ENCODE assay signal across 23 cellular contexts in genomic region chr2:58484201-58484600, GRCh38.
A peak's percentile ranks its signal among the peaks of the same experiment; 100 is the strongest.
DNase-seq lines count a peak whose midpoint lies in the region; TF ChIP-seq lines count a peak whose summit lies in the region.
"Had no signal": no experiment of that assay in that cellular context is flagged by ENCODE, and none has a peak within 500 bp of the region (broad histone marks: within the 10 kb centered on the region; RNA-seq: fewer than 3 reads in every experiment).

No MANE protein-coding gene starts in this region.

- H3K36me3 ChIP-seq in smooth muscle cell (ENCODE audit: low read depth), result no peaks in the 10 kb centered on the region

- H3K9ac ChIP-seq in smooth muscle cell (ENCODE audit: low read depth), result no peak overlapping the region
- H3K9ac ChIP-seq: parathyroid adenoma had no signal

- H3K9me3 ChIP-seq in smooth muscle cell (replicated peaks; ENCODE audit: low read depth), result no peaks in the 10 kb centered on the region

- no peak overlapping the region for H3K27ac Mint-ChIP-seq in activated CD4-positive, alpha-beta memory T cell treated with anti-CD3 and anti-CD28 coated beads for 36 hours
- H3K27ac Mint-ChIP-seq: activated T-helper 2 cell treated with anti-CD3 and anti-CD28 coated beads, Interferon-gamma antibody, Interleukin-2, Interleukin-4, amounts not matched to agents 10 μg/mL and 5 μg/mL and 100 μg/mL, durations not matched to agents 14 hours and 24 hours and 36 hours; IgD-negative memory B cell; T-helper 17 cell had no signal

- no peaks in the 10 kb centered on the region for H3F3A ChIP-seq in smooth muscle cell (ENCODE audit: low read depth)

- no peak overlapping the region for H3K4me3 ChIP-seq in smooth muscle cell
- H3K4me3 ChIP-seq: lung had no signal

- H3K4me1 ChIP-seq in smooth muscle cell (ENCODE audit: low read depth), result no peaks in the 10 kb centered on the region
- H3K4me1 ChIP-seq: parathyroid adenoma had no signal

- H3K79me2 ChIP-seq in smooth muscle cell (ENCODE audit: low read depth), result no peaks in the 10 kb centered on the region
- H3K79me2 ChIP-seq: parathyroid adenoma had no signal

- POLR2A ChIA-PET in activated CD4-positive, alpha-beta memory T cell treated with anti-CD3 and anti-CD28 coated beads for 36 hours (lab: Charles Lee), result no interaction called here

- CTCF ChIA-PET in activated CD4-positive, alpha-beta memory T cell treated with anti-CD3 and anti-CD28 coated beads for 36 hours (lab: Charles Lee), result no interaction called here

- peaks cover 8% of the 10 kb centered on the region for H3K27me3 Mint-ChIP-seq in activated CD4-positive, alpha-beta memory T cell treated with anti-CD3 and anti-CD28 coated beads for 36 hours
- H3K27me3 Mint-ChIP-seq: IgD-negative memory B cell had no signal

- no peak overlapping the region for H3K4me3 Mint-ChIP-seq in activated CD4-positive, alpha-beta memory T cell treated with anti-CD3 and anti-CD28 coated beads for 36 hours
- H3K4me3 Mint-ChIP-seq: IgD-negative memory B cell, naive B cell, T-helper 17 cell had no signal

- H3K27ac ChIP-seq in smooth muscle cell (ENCODE audit: low read depth), result peak overlapping the region; percentile 43
- H3K27ac ChIP-seq: C4-2B, epithelial cell of prostate, parathyroid adenoma had no signal

- no peak overlapping the region for H2AFZ ChIP-seq in smooth muscle cell (ENCODE audit: low read depth)
- H2AFZ ChIP-seq: parathyroid adenoma had no signal

- DNase-seq in ELR (ENCODE audit: low read depth), result peak; percentile 76
- peak; percentile 87 for DNase-seq in M059J (ENCODE audit: low read depth)
- DNase-seq in dedifferentiated amniotic fluid mesenchymal stem cell (ENCODE audit: extremely low spot score), result peak; percentile 31
- DNase-seq in smooth muscle cell (lab: John Stamatoyannopoulos, UW; ENCODE audit: unreplicated experiment), result no peak
- no peak for DNase-seq in activated CD4-positive, alpha-beta T cell treated with anti-CD3 and anti-CD28 coated beads, Interleukin-2, amount 50 U/mL, for 1 hour
- no peak for DNase-seq in activated CD4-positive, alpha-beta memory T cell treated with anti-CD3 and anti-CD28 coated beads for 36 hours
- no peak for DNase-seq in activated CD4-positive, alpha-beta T cell treated with anti-CD3 and anti-CD28 coated beads for 1 hour
- DNase-seq: activated CD4-positive, CD25-positive, alpha-beta regulatory T cell; aorta; cortex of kidney; glutamatergic neuron; naive B cell; NCI-H2081; NCI-H510A treated with DMSO at 0.1 percent for 48 hours; SHP77; stimulated activated CD4-positive, alpha-beta T cell treated with anti-CD3 and anti-CD28 coated beads, Interleukin-4, amount 100 ng/mL, for 1 hour; T-helper 17 cell had no signal

- WGBS in smooth muscle cell (ENCODE audit: low lambda C conversion rate), result 18% methylated on average over 1 of the region's 1 CpG

- no peaks in the 10 kb centered on the region for H3K4me1 Mint-ChIP-seq in activated CD4-positive, alpha-beta memory T cell treated with anti-CD3 and anti-CD28 coated beads for 36 hours (ENCODE audit: low read depth)
- H3K4me1 Mint-ChIP-seq: IgD-negative memory B cell, naive B cell, T-helper 17 cell had no signal

- peaks cover 5% of the 10 kb centered on the region for H3K9me3 Mint-ChIP-seq in activated CD4-positive, alpha-beta memory T cell treated with anti-CD3 and anti-CD28 coated beads for 36 hours
- H3K9me3 Mint-ChIP-seq: activated T-helper 2 cell treated with anti-CD3 and anti-CD28 coated beads, Interferon-gamma antibody, Interleukin-2, Interleukin-4, amounts not matched to agents 10 μg/mL and 5 μg/mL and 100 μg/mL, durations not matched to agents 14 hours and 24 hours and 36 hours had no signal

- TF ChIP-seq CTCF in smooth muscle cell (IDR thresholded peaks at IDR 0.05; ENCODE audit: borderline replicate concordance, insufficient read depth, poor library complexity, severe bottlenecking), result no peak

- peak overlapping the region; percentile 36 for H3K4me2 ChIP-seq in smooth muscle cell

- intact Hi-C loops in activated CD4-positive, alpha-beta memory T cell treated with anti-CD3 and anti-CD28 coated beads for 36 hours (cut with micrococcal nuclease), result no loop called here

- no peaks in the 10 kb centered on the region for H3K36me3 Mint-ChIP-seq in activated CD4-positive, alpha-beta memory T cell treated with anti-CD3 and anti-CD28 coated beads for 36 hours
- H3K36me3 Mint-ChIP-seq: IgD-negative memory B cell had no signal

- H3K27me3 ChIP-seq in smooth muscle cell (ENCODE audit: low read depth), result no peaks in the 10 kb centered on the region

- H4K20me1 ChIP-seq in smooth muscle cell (ENCODE audit: low read depth), result no peaks in the 10 kb centered on the region

Comparison
In these comparisons a context has a peak if more than half of its experiments do, and no peak if none do; other contexts are left out.
1. DNase-seq: peak in ELR (single experiment), M059J (single experiment) and dedifferentiated amniotic fluid mesenchymal stem cell (single experiment); none in smooth muscle cell (single experiment), activated CD4-positive, alpha-beta T cell treated with anti-CD3 and anti-CD28 coated beads, Interleukin-2, amount 50 U/mL, for 1 hour (single experiment), activated CD4-positive, alpha-beta memory T cell treated with anti-CD3 and anti-CD28 coated beads for 36 hours (single experiment) and activated CD4-positive, alpha-beta T cell treated with anti-CD3 and anti-CD28 coated beads for 1 hour (single experiment).